ENCODE assay signal across 26 cellular contexts in the genomic region with DNA sequence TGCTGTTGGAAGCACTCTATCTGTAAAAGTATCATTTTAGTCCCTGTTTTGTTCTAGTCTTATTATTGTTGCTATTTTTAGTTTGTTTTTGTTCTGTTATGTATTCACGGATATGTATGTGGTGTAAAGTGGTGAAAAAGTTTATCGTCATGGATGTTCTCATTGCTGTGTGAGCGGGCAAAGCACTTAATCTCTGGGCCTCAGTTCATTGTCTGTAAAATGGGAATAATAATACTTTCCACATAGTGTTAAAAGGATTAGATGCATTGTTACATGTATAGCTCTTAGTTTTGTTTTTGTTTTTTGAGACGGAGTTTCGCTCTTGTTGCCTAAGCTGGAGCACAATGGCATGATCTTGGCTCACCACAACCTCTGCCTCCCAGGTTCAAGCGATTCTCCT.
"Had no signal": no experiment of that assay in that cellular context is flagged by ENCODE, and none has a peak within 500 bp of the region (broad histone marks: within the 10 kb centered on the region; RNA-seq: fewer than 3 reads in every experiment).

No MANE protein-coding gene starts in this region.

- H3K27ac ChIP-seq: cardiac muscle cell, neural progenitor cell, parathyroid adenoma, psoas muscle, suprapubic skin, tibial artery had no signal

- H2AFZ ChIP-seq: neural progenitor cell, parathyroid adenoma had no signal

- H3K9me3 ChIP-seq: psoas muscle, suprapubic skin, tibial artery had no signal

- H3K9me3 Mint-ChIP-seq: activated CD4-positive, alpha-beta memory T cell treated with anti-CD3 and anti-CD28 coated beads, Interleukin-2, amount 10 ng/mL, durations not matched to agents 7 days and 5 days; activated CD4-positive, alpha-beta T cell treated with anti-CD3 and anti-CD28 coated beads, Interleukin-2, amount 10 ng/mL, durations not matched to agents 7 days and 5 days; mesothelial cell of epicardium; naive B cell; neural progenitor cell had no signal

- H3K4me3 Mint-ChIP-seq: activated CD4-positive, alpha-beta memory T cell treated with anti-CD3 and anti-CD28 coated beads, Interleukin-2, amount 10 ng/mL, durations not matched to agents 7 days and 5 days; activated CD4-positive, alpha-beta T cell treated with anti-CD3 and anti-CD28 coated beads, Interleukin-2, amount 10 ng/mL, durations not matched to agents 7 days and 5 days; activated CD8-positive, alpha-beta memory T cell treated with anti-CD3 and anti-CD28 coated beads, Interleukin-2, amount 10 ng/mL, durations not matched to agents 7 days and 5 days; activated naive CD8-positive, alpha-beta T cell; mesothelial cell of epicardium; naive B cell; neural progenitor cell had no signal

- H3K27ac Mint-ChIP-seq: activated CD4-positive, alpha-beta memory T cell treated with anti-CD3 and anti-CD28 coated beads, Interleukin-2, amount 10 ng/mL, durations not matched to agents 7 days and 5 days; activated CD4-positive, alpha-beta T cell treated with anti-CD3 and anti-CD28 coated beads, Interleukin-2, amount 10 ng/mL, durations not matched to agents 7 days and 5 days; activated CD8-positive, alpha-beta memory T cell treated with anti-CD3 and anti-CD28 coated beads, Interleukin-2, amount 10 ng/mL, durations not matched to agents 7 days and 5 days; activated naive CD8-positive, alpha-beta T cell; mesothelial cell of epicardium; neural progenitor cell had no signal

- H3K27me3 Mint-ChIP-seq: activated CD4-positive, alpha-beta memory T cell treated with anti-CD3 and anti-CD28 coated beads, Interleukin-2, amount 10 ng/mL, durations not matched to agents 7 days and 5 days; activated CD4-positive, alpha-beta T cell treated with anti-CD3 and anti-CD28 coated beads, Interleukin-2, amount 10 ng/mL, durations not matched to agents 7 days and 5 days; activated CD8-positive, alpha-beta memory T cell treated with anti-CD3 and anti-CD28 coated beads, Interleukin-2, amount 10 ng/mL, durations not matched to agents 7 days and 5 days; activated naive CD8-positive, alpha-beta T cell; naive B cell had no signal

- H3K4me1 ChIP-seq: neural progenitor cell, parathyroid adenoma had no signal

- H3K36me3 ChIP-seq: cardiac muscle cell, neural progenitor cell, tibial artery had no signal

- DNase-seq: activated CD4-positive, alpha-beta memory T cell treated with anti-CD3 and anti-CD28 coated beads, Interleukin-2, amount 10 ng/mL, durations not matched to agents 7 days and 5 days; activated CD4-positive, alpha-beta T cell treated with anti-CD3 and anti-CD28 coated beads for 1 hour; activated CD4-positive, alpha-beta T cell treated with anti-CD3 and anti-CD28 coated beads, Interleukin-2, amount 10 ng/mL, durations not matched to agents 7 days and 5 days; activated CD8-positive, alpha-beta memory T cell treated with anti-CD3 and anti-CD28 coated beads, Interleukin-2, amount 10 ng/mL, durations not matched to agents 7 days and 5 days; activated effector memory CD4-positive, alpha-beta T cell treated with Interleukin-2 at 50 U/mL for 16 hours; activated naive CD4-positive, alpha-beta T cell treated with Interleukin-2 at 50 U/mL for 16 hours; anterior cingulate cortex; cortex of kidney; foreskin fibroblast; head of caudate nucleus; hippocampal formation; left cardiac atrium; naive B cell; occipital lobe; psoas muscle; stimulated activated CD4-positive, alpha-beta T cell treated with anti-CD3 and anti-CD28 coated beads, Interleukin-1b, Interleukin-23, amount 100 ng/mL, for 48 hours; stimulated activated naive CD4-positive, alpha-beta T cell; T-helper 2 cell; tibial artery had no signal

- ATAC-seq: activated CD8-positive, alpha-beta memory T cell treated with anti-CD3 and anti-CD28 coated beads, Interleukin-2, amount 10 ng/mL, durations not matched to agents 7 days and 5 days; left cardiac atrium; psoas muscle had no signal

- H3K4me2 ChIP-seq: neural progenitor cell, smooth muscle cell had no signal

- H3K4me3 ChIP-seq: cardiac muscle cell, neural progenitor cell, psoas muscle, smooth muscle cell, suprapubic skin, tibial artery had no signal
